Comparison of ENCODE assay signal across 8 cellular contexts in genomic region chr11:59680287-59681154, GRCh38. TPM values are rescaled to one million over a fixed set of nuclear protein-coding genes. Genes with fewer than 3 reads are reported as not detected.
DNase-seq lines count a peak whose midpoint lies in the region; ATAC-seq and TF ChIP-seq lines count a peak whose summit lies in the region.

No MANE protein-coding gene starts in this region.

- TF ChIP-seq POLR2A in body of pancreas (IDR thresholded peaks at IDR 0.05) = no peak

- no peaks in the 10 kb centered on the region for H3K27me3 ChIP-seq in body of pancreas

- DNase-seq in activated CD4-positive, CD25-positive, alpha-beta regulatory T cell (lab: John Stamatoyannopoulos, UW) = peak; percentile 5 to 16 (median 8)
- no peak for DNase-seq in activated CD4-positive, CD25-positive, alpha-beta regulatory T cell treated with anti-CD3 and anti-CD28 coated beads, Interleukin-2, amount 50 U/mL, for 72 hours
- DNase-seq in NCI-H1105 treated with DMSO at 0.1 percent for 48 hours (lab: John Stamatoyannopoulos, UW) (peak; percentile 57), T1000 (lab: John Stamatoyannopoulos, UW) (peak; percentile 37), body of pancreas (peak; percentile 70 to 81 (median 76)), iris pigment epithelial cell (ENCODE audit: low read depth) (peak; percentile 87)
- DNase-seq in stimulated activated CD4-positive, alpha-beta T cell treated with anti-CD3 and anti-CD28 coated beads, Interleukin-2, amount 100 ng/mL, for 4 hours (ENCODE audit: low read depth) = peak; percentile 51

- peak; percentile 51 to 85 (median 76) for TF ChIP-seq CTCF in body of pancreas (IDR thresholded peaks at IDR 0.05)

- H3K27ac ChIP-seq in body of pancreas = no peak overlapping the region

- H3K4me1 ChIP-seq in body of pancreas = peaks cover 7% of the 10 kb centered on the region

- no peak overlapping the region for H3K4me3 ChIP-seq in body of pancreas

- no peaks in the 10 kb centered on the region for H3K9me3 ChIP-seq in body of pancreas

- 37 to 44% methylated on average over 1 of the region's 1 CpG for whole genome bisulfite sequencing in body of pancreas, 2 donors

- intact Hi-C loops in body of pancreas (cut with DNase I) = no loop called here

- ATAC-seq in HG02642 (IDR thresholded peaks at IDR 0.05; ENCODE audit: poor library complexity, unreplicated experiment) = peak; percentile 93
- ATAC-seq in body of pancreas = peak; percentile 89

- no peaks in the 10 kb centered on the region for H3K36me3 ChIP-seq in body of pancreas (replicated peaks in 1 of 2; ENCODE audit: insufficient read depth in 1 of 2, low read depth in 2 of 2)

RNA-seq across cellular contexts. Expression of gene PATL1, which starts 11.7 kb away (rescaled TPM):
- 1 to 10 TPM; 6.5 to 9.6 TPM for total RNA-seq in body of pancreas

RNA-seq across cellular contexts. Expression of gene OR10V1, which starts 33.1 kb away (rescaled TPM):
- not detected for total RNA-seq in body of pancreas
